ENCODE assay signal across 20 cellular contexts in genomic region chr2:143151111-143151752, GRCh38. TPM values are rescaled to one million over a fixed set of nuclear protein-coding genes. Genes with fewer than 3 reads are reported as not detected.
DNase-seq lines count a peak whose midpoint lies in the region; ATAC-seq and TF ChIP-seq lines count a peak whose summit lies in the region.
"Had no signal": no experiment of that assay in that cellular context is flagged by ENCODE, and none has a peak within 500 bp of the region (broad histone marks: within the 10 kb centered on the region; RNA-seq: fewer than 3 reads in every experiment).

No MANE protein-coding gene starts in this region.

- peak overlapping the region; percentile 91 for H3K27ac Mint-ChIP-seq in activated naive CD4-positive, alpha-beta T cell treated with anti-CD3 and anti-CD28 coated beads for 36 hours
- peak overlapping the region; percentile 62 for H3K27ac Mint-ChIP-seq in dendritic cell treated with granulocyte-macrophage colony-stimulating factor and Interleukin-4, amounts not matched to agents 40 ng/mL and 50 ng/mL, for 4 days
- peak overlapping the region; percentile 95 to 98 for H3K27ac Mint-ChIP-seq in stimulated activated naive CD8-positive, alpha-beta T cell treated with anti-CD3 and anti-CD28 coated beads, Interleukin-15, amount 100 ng/mL, for 72 hours

- DNase-seq in activated naive CD4-positive, alpha-beta T cell treated with anti-CD3 and anti-CD28 coated beads for 36 hours, result no peak
- DNase-seq in activated naive CD4-positive, alpha-beta T cell treated with Interleukin-2 at 50 U/mL for 16 hours, result no peak
- no peak for DNase-seq in stimulated activated naive CD8-positive, alpha-beta T cell treated with anti-CD3 and anti-CD28 coated beads, Interleukin-15, amount 100 ng/mL, for 72 hours
- no peak for DNase-seq in GM10266 (ENCODE audit: extremely low spot score)
- DNase-seq in NCI-H1048 (lab: John Stamatoyannopoulos, UW), result no peak
- no peak for DNase-seq in lower lobe of right lung
- DNase-seq: aorta; Calu3; effector memory CD8-positive, alpha-beta T cell; glutamatergic neuron; NCI-H1105; NCI-H524 treated with DMSO at 0.1 percent for 48 hours; PC-3; right cardiac atrium; SJCRH30; stomach; T-helper 9 cell had no signal

- no peak overlapping the region for H2AFZ ChIP-seq in Loucy (ENCODE audit: low read length)

- no peaks in the 10 kb centered on the region for H3F3A ChIP-seq in Loucy (ENCODE audit: low read depth)

- H3K4me1 ChIP-seq in Loucy (ENCODE audit: insufficient read depth, low read length, poor library complexity, severe bottlenecking), result peaks cover 62% of the 10 kb centered on the region
- H3K4me1 ChIP-seq in lower lobe of right lung, result no peaks in the 10 kb centered on the region
- H3K4me1 ChIP-seq: SJCRH30 had no signal

- intact Hi-C loops in activated naive CD4-positive, alpha-beta T cell treated with anti-CD3 and anti-CD28 coated beads for 36 hours (cut with micrococcal nuclease), result loop anchor here (1.0 to 5.0 kb wide), 4 partner anchors 8 to 1181 kb away; a partner anchor contains a TSS
- intact Hi-C loops in dendritic cell treated with granulocyte-macrophage colony-stimulating factor and Interleukin-4, amounts not matched to agents 40 ng/mL and 50 ng/mL, for 4 days (cut with micrococcal nuclease), result no loop called here
- intact Hi-C loops in lower lobe of right lung (cut with DNase I), result no loop called here

- no peak overlapping the region for H3K27ac ChIP-seq in lower lobe of right lung
- H3K27ac ChIP-seq: SJCRH30 had no signal

- TF ChIP-seq CTCF in Loucy (conservative IDR thresholded peaks at IDR 0.05; ENCODE audit: low read length) (no peak), GM10266 (IDR thresholded peaks at IDR 0.05; ENCODE audit: control insufficient read depth, insufficient read depth, low read depth, missing control alignments) (no peak), lower lobe of right lung (IDR thresholded peaks at IDR 0.05) (no peak)

- peak; percentile 29 for ATAC-seq in stimulated activated naive CD8-positive, alpha-beta T cell treated with anti-CD3 and anti-CD28 coated beads, Interleukin-15, amount 100 ng/mL, for 72 hours
- no peak for ATAC-seq in lower lobe of right lung
- ATAC-seq: PC-3, right cardiac atrium had no signal

- H3K9me3 ChIP-seq in Loucy (ENCODE audit: insufficient read depth, low read depth, low read length) (no peaks in the 10 kb centered on the region), lower lobe of right lung (no peaks in the 10 kb centered on the region)
- H3K9me3 ChIP-seq: SJCRH30, stomach had no signal

- H3K79me2 ChIP-seq in Loucy (ENCODE audit: insufficient read depth, low read length), result peaks cover 98% of the 10 kb centered on the region

- H3K4me1 Mint-ChIP-seq in activated naive CD4-positive, alpha-beta T cell treated with anti-CD3 and anti-CD28 coated beads for 36 hours (ENCODE audit: low read depth), result peaks cover 84% of the 10 kb centered on the region
- peaks cover 79% of the 10 kb centered on the region for H3K4me1 Mint-ChIP-seq in dendritic cell treated with granulocyte-macrophage colony-stimulating factor and Interleukin-4, amounts not matched to agents 40 ng/mL and 50 ng/mL, for 4 days (ENCODE audit: low read depth)
- peaks cover 85% of the 10 kb centered on the region for H3K4me1 Mint-ChIP-seq in stimulated activated naive CD8-positive, alpha-beta T cell treated with anti-CD3 and anti-CD28 coated beads, Interleukin-15, amount 100 ng/mL, for 72 hours

- CTCF ChIA-PET in activated naive CD4-positive, alpha-beta T cell treated with anti-CD3 and anti-CD28 coated beads for 36 hours (lab: Charles Lee), result interaction anchor here (1.3 to 2.4 kb wide), 2 partner anchors 11 to 85 kb away, joined by 3 to 11 read pairs; no protein-coding TSS in a partner anchor

- H3K9me2 ChIP-seq in Loucy (replicated peaks; ENCODE audit: low read depth, low read length), result no peaks in the 10 kb centered on the region

- H3K9ac ChIP-seq in Loucy (ENCODE audit: low read depth, low read length, poor library complexity, severe bottlenecking), result no peak overlapping the region

- peaks cover 95% of the 10 kb centered on the region for H4K20me1 ChIP-seq in Loucy (ENCODE audit: insufficient read depth, low read length, poor library complexity, severe bottlenecking)

- peak overlapping the region; percentile 77 for H3K4me3 Mint-ChIP-seq in activated naive CD4-positive, alpha-beta T cell treated with anti-CD3 and anti-CD28 coated beads for 36 hours
- no peak overlapping the region for H3K4me3 Mint-ChIP-seq in dendritic cell treated with granulocyte-macrophage colony-stimulating factor and Interleukin-4, amounts not matched to agents 40 ng/mL and 50 ng/mL, for 4 days
- H3K4me3 Mint-ChIP-seq in stimulated activated naive CD8-positive, alpha-beta T cell treated with anti-CD3 and anti-CD28 coated beads, Interleukin-15, amount 100 ng/mL, for 72 hours, result peak overlapping the region; percentile 78 to 87

- no peaks in the 10 kb centered on the region for H3K27me3 Mint-ChIP-seq in activated naive CD4-positive, alpha-beta T cell treated with anti-CD3 and anti-CD28 coated beads for 36 hours (ENCODE audit: low read depth)
- H3K27me3 Mint-ChIP-seq in dendritic cell treated with granulocyte-macrophage colony-stimulating factor and Interleukin-4, amounts not matched to agents 40 ng/mL and 50 ng/mL, for 4 days, result no peaks in the 10 kb centered on the region
- no peaks in the 10 kb centered on the region for H3K27me3 Mint-ChIP-seq in stimulated activated naive CD8-positive, alpha-beta T cell treated with anti-CD3 and anti-CD28 coated beads, Interleukin-15, amount 100 ng/mL, for 72 hours
- H3K27me3 Mint-ChIP-seq: effector memory CD8-positive, alpha-beta T cell had no signal

- H3K9me3 Mint-ChIP-seq in activated naive CD4-positive, alpha-beta T cell treated with anti-CD3 and anti-CD28 coated beads for 36 hours, result no peaks in the 10 kb centered on the region
- no peaks in the 10 kb centered on the region for H3K9me3 Mint-ChIP-seq in dendritic cell treated with granulocyte-macrophage colony-stimulating factor and Interleukin-4, amounts not matched to agents 40 ng/mL and 50 ng/mL, for 4 days
- no peaks in the 10 kb centered on the region for H3K9me3 Mint-ChIP-seq in stimulated activated naive CD8-positive, alpha-beta T cell treated with anti-CD3 and anti-CD28 coated beads, Interleukin-15, amount 100 ng/mL, for 72 hours
- H3K9me3 Mint-ChIP-seq: effector memory CD8-positive, alpha-beta T cell had no signal

- H3K27me3 ChIP-seq in Loucy (ENCODE audit: insufficient read depth, low read length, poor library complexity, severe bottlenecking) (no peaks in the 10 kb centered on the region), lower lobe of right lung (ENCODE audit: low read depth) (no peaks in the 10 kb centered on the region)

- peak overlapping the region; percentile 13 for H3K4me2 ChIP-seq in Loucy (ENCODE audit: low read depth, low read length, poor library complexity, severe bottlenecking)

- no peak overlapping the region for H3K4me3 ChIP-seq in Loucy (ENCODE audit: low read length, poor library complexity, severe bottlenecking)
- no peak overlapping the region for H3K4me3 ChIP-seq in lower lobe of right lung
- H3K4me3 ChIP-seq: SJCRH30, stomach had no signal

- H3K36me3 ChIP-seq in Loucy (ENCODE audit: insufficient read depth, low read length) (peaks cover 12% of the 10 kb centered on the region; the same call in 1 of the 2 replicates), lower lobe of right lung (no peaks in the 10 kb centered on the region)
- H3K36me3 ChIP-seq: SJCRH30, stomach had no signal

- H3K36me3 Mint-ChIP-seq in activated naive CD4-positive, alpha-beta T cell treated with anti-CD3 and anti-CD28 coated beads for 36 hours (ENCODE audit: low read depth), result peaks cover 17% of the 10 kb centered on the region
- H3K36me3 Mint-ChIP-seq in dendritic cell treated with granulocyte-macrophage colony-stimulating factor and Interleukin-4, amounts not matched to agents 40 ng/mL and 50 ng/mL, for 4 days (ENCODE audit: low read depth), result peaks cover 8% of the 10 kb centered on the region

RNA-seq across cellular contexts. Expression of gene ARHGAP15, which starts 22.0 kb away (rescaled TPM):
- total RNA-seq in activated naive CD4-positive, alpha-beta T cell treated with anti-CD3 and anti-CD28 coated beads for 36 hours, result 10 to 100 TPM; 85.7 to 90.1 TPM
- 18.5 TPM for total RNA-seq in lower lobe of right lung
- total RNA-seq: Calu3, osteocyte, PC-3 had no signal
